ENCODE assay signal across 16 cellular contexts in the genomic region with DNA sequence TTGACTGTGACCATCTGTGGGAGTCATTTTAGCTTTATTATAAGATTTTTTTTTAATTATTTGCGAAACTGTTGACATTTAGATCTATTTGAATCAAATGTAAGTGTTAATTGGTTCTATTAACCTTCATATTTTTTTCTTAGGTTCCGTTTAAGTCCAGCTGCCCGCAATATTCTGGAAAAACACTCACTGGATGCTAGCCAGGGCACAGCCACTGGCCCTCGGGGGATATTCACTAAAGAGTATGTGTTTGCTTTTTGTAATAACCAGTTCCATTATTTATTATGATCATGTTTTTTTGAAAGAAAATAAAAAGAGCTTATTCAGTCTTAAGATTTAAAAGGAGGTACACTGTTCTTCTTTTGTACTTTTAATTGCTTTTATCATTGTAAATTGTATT.
DNase-seq lines count a peak whose midpoint lies in the region; TF ChIP-seq lines count a peak whose summit lies in the region.
"Had no signal": no experiment of that assay in that cellular context is flagged by ENCODE, and none has a peak within 500 bp of the region (broad histone marks: within the 10 kb centered on the region; RNA-seq: fewer than 3 reads in every experiment).

No MANE protein-coding gene starts in this region.

- TF ChIP-seq POLR2A in erythroblast (IDR thresholded peaks at IDR 0.05; ENCODE audit: low read length): no peak

- DNase-seq in NCI-H1105 treated with DMSO at 0.1 percent for 48 hours (lab: John Stamatoyannopoulos, UW) (peak; percentile 88), NCI-H748 treated with DMSO at 0.1 percent for 48 hours (lab: John Stamatoyannopoulos, UW) (peak; percentile 52), foreskin melanocyte (peak; percentile 77), putamen (ENCODE audit: low spot score) (peak; percentile 23), erythroblast (lab: John Stamatoyannopoulos, UW) (no peak), NCI-H82 (lab: John Stamatoyannopoulos, UW) (no peak)
- DNase-seq in activated CD4-positive, alpha-beta T cell treated with anti-CD3 and anti-CD28 coated beads for 48 hours: no peak
- DNase-seq in stimulated activated CD8-positive, alpha-beta memory T cell treated with anti-CD3 and anti-CD28 coated beads, Interleukin-4, amount 100 ng/mL, for 48 hours: no peak
- DNase-seq: activated naive CD8-positive, alpha-beta T cell treated with anti-CD3 and anti-CD28 coated beads, Interleukin-2, amount 10 ng/mL, durations not matched to agents 7 days and 5 days; AML-193; brain microvascular endothelial cell; dermis blood vessel endothelial cell; HFFc6; mesendoderm; NCI-H1048; T-helper 9 cell had no signal

Comparison
In these comparisons a context has a peak if more than half of its experiments do, and no peak if none do; other contexts are left out.
1. DNase-seq: peak in NCI-H1105 treated with DMSO at 0.1 percent for 48 hours (single experiment), NCI-H748 treated with DMSO at 0.1 percent for 48 hours (single experiment), foreskin melanocyte (single experiment) and putamen (single experiment); none in erythroblast (0 of 2), activated CD4-positive, alpha-beta T cell treated with anti-CD3 and anti-CD28 coated beads for 48 hours (single experiment), NCI-H82 (single experiment) and stimulated activated CD8-positive, alpha-beta memory T cell treated with anti-CD3 and anti-CD28 coated beads, Interleukin-4, amount 100 ng/mL, for 48 hours (single experiment).